Comparison of ENCODE assay signal across 17 cellular contexts in the genomic region with DNA sequence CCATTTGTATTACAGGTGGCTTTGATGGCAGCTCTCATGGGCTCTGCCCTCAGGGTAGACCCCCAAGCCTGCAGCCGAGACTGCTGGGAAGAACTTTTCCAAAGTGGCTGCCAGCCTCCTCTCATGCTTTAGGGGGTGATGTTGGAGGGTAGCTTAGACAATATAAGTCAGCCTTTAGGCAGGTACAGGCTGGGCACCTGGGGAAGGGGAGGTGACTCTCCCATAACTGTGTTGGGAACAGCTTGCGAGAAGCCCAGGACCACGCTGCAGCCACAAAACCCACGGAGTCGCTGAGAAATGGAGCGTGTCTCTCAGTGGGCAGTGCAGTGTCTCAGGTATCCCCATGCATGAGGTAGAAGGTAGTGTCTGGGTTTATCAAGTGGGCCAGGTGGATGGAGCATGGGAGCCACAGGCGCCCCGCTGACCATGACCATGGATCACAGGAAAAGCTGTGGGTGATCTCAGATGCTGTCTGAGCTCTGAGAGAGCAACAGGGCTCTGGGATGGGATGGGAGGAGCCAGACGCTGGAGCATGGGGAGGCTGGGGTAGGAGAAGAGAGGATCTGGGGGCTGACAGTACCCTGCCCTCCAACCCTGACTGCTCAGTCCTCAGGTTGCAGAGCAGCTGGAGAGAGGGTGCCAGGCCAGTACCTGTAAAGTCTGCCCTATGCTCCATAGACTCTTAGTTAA.
DNase-seq lines count a peak whose midpoint lies in the region; ATAC-seq, FAIRE-seq and TF ChIP-seq lines count a peak whose summit lies in the region.
"Had no signal": no experiment of that assay in that cellular context is flagged by ENCODE, and none has a peak within 500 bp of the region (broad histone marks: within the 10 kb centered on the region; RNA-seq: fewer than 3 reads in every experiment).

No MANE protein-coding gene starts in this region.

- peaks cover 71% of the 10 kb centered on the region for H3K27me3 Mint-ChIP-seq in stimulated activated naive CD8-positive, alpha-beta T cell treated with anti-CD3 and anti-CD28 coated beads, Interleukin-15, amount 100 ng/mL, for 72 hours
- no peaks in the 10 kb centered on the region for H3K27me3 Mint-ChIP-seq in osteocyte (ENCODE audit: unreplicated experiment)

- H2BK5ac ChIP-seq in H1 (ENCODE audit: low read depth, low read length) = no peak overlapping the region

- no peaks in the 10 kb centered on the region for H3K9me3 Mint-ChIP-seq in stimulated activated naive CD8-positive, alpha-beta T cell treated with anti-CD3 and anti-CD28 coated beads, Interleukin-15, amount 100 ng/mL, for 72 hours
- H3K9me3 Mint-ChIP-seq in osteocyte (ENCODE audit: unreplicated experiment) = no peaks in the 10 kb centered on the region
- H3K9me3 Mint-ChIP-seq: CD14-positive monocyte; CD8-positive, alpha-beta T cell; GM23338; H9 had no signal

- H3K27me3 ChIP-seq in H1 (replicated peaks in 1 of 4; ENCODE audit: control insufficient read depth in 3 of 4, extremely low read depth in 1 of 4, insufficient read depth in 3 of 4, low read length in 3 of 4) (no peaks in the 10 kb centered on the region; a peak in 1 of 7 replicates), spleen (replicated peaks in 1 of 7) (peaks cover 0 to 62% (median 0%) of the 10 kb centered on the region in 7 donors), adrenal gland (no peaks in the 10 kb centered on the region)

- no peak overlapping the region for H2AFZ ChIP-seq in H1 (ENCODE audit: low read length)

- peak overlapping the region in 1 of 2 donors; percentile 57 for H3K27ac Mint-ChIP-seq in stimulated activated naive CD8-positive, alpha-beta T cell treated with anti-CD3 and anti-CD28 coated beads, Interleukin-15, amount 100 ng/mL, for 72 hours
- H3K27ac Mint-ChIP-seq in osteocyte (ENCODE audit: unreplicated experiment) = no peak overlapping the region
- H3K27ac Mint-ChIP-seq: CD14-positive monocyte; CD8-positive, alpha-beta T cell had no signal

- no peaks in the 10 kb centered on the region for H3K4me1 Mint-ChIP-seq in stimulated activated naive CD8-positive, alpha-beta T cell treated with anti-CD3 and anti-CD28 coated beads, Interleukin-15, amount 100 ng/mL, for 72 hours
- H3K4me1 Mint-ChIP-seq in osteocyte (ENCODE audit: unreplicated experiment) = peaks cover 10% of the 10 kb centered on the region
- H3K4me1 Mint-ChIP-seq: CD14-positive monocyte had no signal

- TF ChIP-seq POLR2A in H1 (IDR thresholded peaks at IDR 0.05; ENCODE audit: control extremely low read depth in 1 of 2, low read depth in 2 of 2, low read length in 2 of 2) (no peak), spleen (IDR thresholded peaks at IDR 0.05) (no peak), adrenal gland (IDR thresholded peaks at IDR 0.05) (no peak)

- intact Hi-C loops in spleen (cut with DNase I; ENCODE audit: low total_unique reads) (no loop called here), adrenal gland (cut with DNase I) (no loop called here)

- H3K4ac ChIP-seq in H1 (replicated peaks; ENCODE audit: insufficient read length, low read depth, low read length) = no peak overlapping the region

- no peaks in the 10 kb centered on the region for H3K79me2 ChIP-seq in H1 (ENCODE audit: control insufficient read depth in 1 of 2, insufficient read depth in 2 of 2, low read length in 2 of 2)

- H2BK20ac ChIP-seq in H1 (ENCODE audit: low read length) = 0 out of 2 replicates have a peak overlapping the region, but pooled peaks have one; percentile 13

- ATAC-seq in stimulated activated naive CD8-positive, alpha-beta T cell treated with anti-CD3 and anti-CD28 coated beads, Interleukin-15, amount 100 ng/mL, for 72 hours = peak; percentile 18
- no peak for ATAC-seq in stimulated activated naive CD8-positive, alpha-beta T cell treated with anti-CD3 and anti-CD28 coated beads, Interleukin-15, Interleukin-2, amounts not matched to agents 100 U/mL and 50 U/mL, for 24 hours
- ATAC-seq in HG03139 (IDR thresholded peaks at IDR 0.05; ENCODE audit: unreplicated experiment) = no peak
- ATAC-seq: CD8-positive, alpha-beta T cell; GM23338 had no signal

- H2AK5ac ChIP-seq in H1 (ENCODE audit: low read depth, low read length) = peak overlapping the region; percentile 69; the same call in 1 of the 2 replicates

- H3K4me3 Mint-ChIP-seq in stimulated activated naive CD8-positive, alpha-beta T cell treated with anti-CD3 and anti-CD28 coated beads, Interleukin-15, amount 100 ng/mL, for 72 hours = no peak overlapping the region
- no peak overlapping the region for H3K4me3 Mint-ChIP-seq in osteocyte (ENCODE audit: unreplicated experiment)
- H3K4me3 Mint-ChIP-seq: CD14-positive monocyte; CD8-positive, alpha-beta T cell; GM23338; H9 had no signal

- H2BK120ac ChIP-seq in H1 (replicated peaks; ENCODE audit: low read depth, low read length) = no peak overlapping the region

- H2BK15ac ChIP-seq in H1 (ENCODE audit: low read length) = no peak overlapping the region

- no peaks in the 10 kb centered on the region for H3K23me2 ChIP-seq in H1 (ENCODE audit: low read depth, low read length)

- no peak for DNase-seq in stimulated activated naive CD8-positive, alpha-beta T cell treated with anti-CD3 and anti-CD28 coated beads, Interleukin-15, amount 100 ng/mL, for 72 hours
- DNase-seq in stimulated activated naive CD8-positive, alpha-beta T cell treated with anti-CD3 and anti-CD28 coated beads, Interleukin-15, Interleukin-2, amounts not matched to agents 100 U/mL and 50 U/mL, for 24 hours = no peak
- DNase-seq in H1 (ENCODE audit: low read depth in 1 of 2, low spot score in 2 of 2) (no peak), spleen (peak; percentile 54), osteocyte (ENCODE audit: extremely low spot score, unreplicated experiment) (no peak), adrenal gland (no peak)
- DNase-seq: CD8-positive, alpha-beta T cell; COR-L47; DMS153; DND-41; GF-D8; H9 had no signal

- H3K9ac ChIP-seq in H1 (replicated peaks in 1 of 4; ENCODE audit: extremely low read depth in 1 of 4, low read depth in 3 of 4, low read length in 3 of 4) = no peak overlapping the region

- no peak overlapping the region for H3K4me2 ChIP-seq in H1 (ENCODE audit: insufficient read depth in 1 of 2, low read depth in 2 of 2, low read length in 2 of 2)
- H3K4me2 ChIP-seq: GM23338 had no signal

- no peak overlapping the region for H3K14ac ChIP-seq in H1 (ENCODE audit: insufficient read length)

- peaks cover 3 to 16% (median 6%) of the 10 kb centered on the region in 4 experiments for H3K4me1 ChIP-seq in H1 (replicated peaks in 1 of 4; ENCODE audit: control insufficient read depth in 3 of 4, insufficient read depth in 4 of 4, low read length in 3 of 4)
- no peaks in the 10 kb centered on the region for H3K4me1 ChIP-seq in spleen
- no peaks in the 10 kb centered on the region for H3K4me1 ChIP-seq in adrenal gland (replicated peaks in 1 of 2)

- H4K20me1 ChIP-seq in H1 (replicated peaks in 1 of 2; ENCODE audit: control insufficient read depth in 1 of 2, insufficient read depth in 2 of 2, low read length in 2 of 2) = no peaks in the 10 kb centered on the region

- no peak for TF ChIP-seq EP300 in H1 (IDR thresholded peaks at IDR 0.05; ENCODE audit: borderline replicate concordance in 1 of 2, low read depth in 2 of 2, low read length in 2 of 2)

- CTCF ChIA-PET in H1 (lab: Charles Lee; ENCODE audit: partially characterized antibody) = interaction anchor here (0.6 to 3.3 kb wide), 22 partner anchors 9 to 403 kb away, joined by 3 to 16 read pairs (median 4); no protein-coding TSS in a partner anchor

- H3K23ac ChIP-seq in H1 (ENCODE audit: insufficient read length) = no peak overlapping the region

- no peak overlapping the region for H3K27ac ChIP-seq in H1 (ENCODE audit: low read depth, low read length)
- no peak overlapping the region for H3K27ac ChIP-seq in spleen
- no peak overlapping the region for H3K27ac ChIP-seq in adrenal gland
- H3K27ac ChIP-seq: 22Rv1 had no signal

- no peak for FAIRE-seq in H1 (lab: Jason Lieb, UNC)
- FAIRE-seq: D721Med had no signal

- H3K79me1 ChIP-seq in H1 (ENCODE audit: low read depth, low read length) = no peaks in the 10 kb centered on the region

- H3K4me3 ChIP-seq in H1 (ENCODE audit: extremely low read depth in 1 of 4, insufficient read depth in 2 of 4, low read depth in 3 of 4, low read length in 4 of 4) (no peak overlapping the region), spleen (no peak overlapping the region), adrenal gland (no peak overlapping the region)
- H3K4me3 ChIP-seq: GM23338 had no signal

- 0 out of 2 replicates have a peak overlapping the region, but pooled peaks have one; percentile 9 for H3K18ac ChIP-seq in H1 (ENCODE audit: extremely low read depth, low read length)

- H3K56ac ChIP-seq in H1 (replicated peaks; ENCODE audit: insufficient read length, low read depth, low read length) = no peak overlapping the region

- H4K91ac ChIP-seq in H1 (replicated peaks; ENCODE audit: insufficient read length, low read length) = peak overlapping the region; percentile 17

- no peaks in the 10 kb centered on the region for H3K36me3 ChIP-seq in H1 (ENCODE audit: control insufficient read depth in 2 of 4, insufficient read depth in 4 of 4, low read length in 3 of 4)
- H3K36me3 ChIP-seq in spleen = no peaks in the 10 kb centered on the region
- no peaks in the 10 kb centered on the region for H3K36me3 ChIP-seq in adrenal gland (replicated peaks in 1 of 2)

- 93% methylated on average over 9 of the region's 9 CpGs; no CpG with 5 or more reads in 1 of the 2 experiments for WGBS in H1 (ENCODE audit: extremely low coverage in 1 of 2, insufficient coverage in 1 of 2, insufficient read length in 1 of 2, insufficient replicate concordance in 2 of 2, low coverage in 1 of 2, low lambda C conversion rate in 2 of 2, missing lambda C conversion rate in 1 of 2), 2 experiments
- 82 to 87% (median 83%) methylated on average over 9 of the region's 9 CpGs for whole genome bisulfite sequencing in spleen, 5 donors
- 76 to 88% (median 81%) methylated on average over 4 to 9 of the region's 9 CpGs for WGBS in adrenal gland, 4 donors

- peaks cover 39% of the 10 kb centered on the region for H3K36me3 Mint-ChIP-seq in osteocyte (ENCODE audit: unreplicated experiment)
- H3K36me3 Mint-ChIP-seq: CD14-positive monocyte; CD8-positive, alpha-beta T cell had no signal

- H3K9me3 ChIP-seq in H1 (ENCODE audit: insufficient read depth in 2 of 2, low read depth in 1 of 2, low read length in 1 of 2) = no peaks in the 10 kb centered on the region
- no peaks in the 10 kb centered on the region for H3K9me3 ChIP-seq in spleen
- H3K9me3 ChIP-seq in adrenal gland (replicated peaks in 1 of 3) = no peaks in the 10 kb centered on the region

- no peak overlapping the region for H4K5ac ChIP-seq in H1 (ENCODE audit: insufficient read length, low read depth, low read length)

- peak overlapping the region; percentile 74 for H4K8ac ChIP-seq in H1 (ENCODE audit: extremely low read depth, insufficient read depth, low read length)

- POLR2A ChIA-PET in H1 (lab: Charles Lee; ENCODE audit: partially characterized antibody) = interaction anchor here (0.6 to 3.3 kb wide), 2 partner anchors 9 to 153 kb away, joined by 3 to 15 read pairs; no protein-coding TSS in a partner anchor

- no peak for TF ChIP-seq RAD21 in H1 (IDR thresholded peaks at IDR 0.05 in 1 of 2, conservative IDR thresholded peaks at IDR 0.05 in 1 of 2; ENCODE audit: low read depth in 2 of 2, low read length in 2 of 2)

- no peak for TF ChIP-seq CTCF in H1 (IDR thresholded peaks at IDR 0.05; ENCODE audit: control extremely low read depth in 1 of 3, insufficient read depth in 1 of 3, low read depth in 1 of 3, low read length in 3 of 3)
- no peak for TF ChIP-seq CTCF in spleen (IDR thresholded peaks at IDR 0.05 in 8 of 11, conservative IDR thresholded peaks at IDR 0.05 in 3 of 11)
- TF ChIP-seq CTCF in osteocyte (IDR thresholded peaks at IDR 0.05) = no peak
- TF ChIP-seq CTCF in adrenal gland (IDR thresholded peaks at IDR 0.05) = no peak

- no peak overlapping the region for H2BK12ac ChIP-seq in H1 (ENCODE audit: low read depth, low read length)
